8 cellular contexts compared by ENCODE assay signal in genomic region chr11:29159552-29160465, GRCh38.
DNase-seq lines count a peak whose midpoint lies in the region; ATAC-seq, FAIRE-seq and TF ChIP-seq lines count a peak whose summit lies in the region.

No MANE protein-coding gene starts in this region.

- peak; percentile 82 for ATAC-seq in HG03354 (IDR thresholded peaks at IDR 0.05; ENCODE audit: poor library complexity, severe bottlenecking, unreplicated experiment)

- no peak overlapping the region for H3K4me3 Mint-ChIP-seq in activated CD4-positive, alpha-beta T cell treated with anti-CD3 and anti-CD28 coated beads, Interleukin-2, amount 10 ng/mL, durations not matched to agents 24 days and 14 days

- intact Hi-C loops in activated CD4-positive, alpha-beta T cell treated with anti-CD3 and anti-CD28 coated beads, Interleukin-2, amount 10 ng/mL, durations not matched to agents 24 days and 14 days (cut with micrococcal nuclease), result no loop called here

- no peaks in the 10 kb centered on the region for H3K4me1 Mint-ChIP-seq in activated CD4-positive, alpha-beta T cell treated with anti-CD3 and anti-CD28 coated beads, Interleukin-2, amount 10 ng/mL, durations not matched to agents 24 days and 14 days

- TF ChIP-seq CTCF in choroid plexus epithelial cell (conservative IDR thresholded peaks at IDR 0.05; ENCODE audit: low read depth, low read length), result peak; percentile 89

- DNase-seq in DMS53 (lab: John Stamatoyannopoulos, UW) (peak; percentile 79), GM19239 (ENCODE audit: insufficient read length, low spot score) (peak; percentile 1), NCI-H748 treated with DMSO at 0.1 percent for 48 hours (lab: John Stamatoyannopoulos, UW) (peak; percentile 44), choroid plexus epithelial cell (ENCODE audit: low read depth) (peak; percentile 88), mucosa of gallbladder (ENCODE audit: low spot score) (peak; percentile 25), DMS79 treated with DMSO at 0.1 percent for 48 hours (lab: John Stamatoyannopoulos, UW) (no peak)
- DNase-seq in activated CD4-positive, alpha-beta T cell treated with anti-CD3 and anti-CD28 coated beads, Interleukin-2, amount 10 ng/mL, durations not matched to agents 24 days and 14 days, result no peak

- no peak for FAIRE-seq in GM19239 (lab: Jason Lieb, UNC)

- no peak overlapping the region for H3K27ac Mint-ChIP-seq in activated CD4-positive, alpha-beta T cell treated with anti-CD3 and anti-CD28 coated beads, Interleukin-2, amount 10 ng/mL, durations not matched to agents 24 days and 14 days

- no peaks in the 10 kb centered on the region for H3K27me3 Mint-ChIP-seq in activated CD4-positive, alpha-beta T cell treated with anti-CD3 and anti-CD28 coated beads, Interleukin-2, amount 10 ng/mL, durations not matched to agents 24 days and 14 days

- H3K4me3 ChIP-seq in choroid plexus epithelial cell (ENCODE audit: low read depth, low read length), result no peak overlapping the region

- no peaks in the 10 kb centered on the region for H3K9me3 Mint-ChIP-seq in activated CD4-positive, alpha-beta T cell treated with anti-CD3 and anti-CD28 coated beads, Interleukin-2, amount 10 ng/mL, durations not matched to agents 24 days and 14 days

- no peaks in the 10 kb centered on the region for H3K36me3 Mint-ChIP-seq in activated CD4-positive, alpha-beta T cell treated with anti-CD3 and anti-CD28 coated beads, Interleukin-2, amount 10 ng/mL, durations not matched to agents 24 days and 14 days (ENCODE audit: low read depth)

Comparison
In these comparisons a context has a peak if more than half of its experiments do, and no peak if none do; other contexts are left out.
1. DNase-seq: peak in DMS53 (single experiment), GM19239 (single experiment), NCI-H748 treated with DMSO at 0.1 percent for 48 hours (single experiment), choroid plexus epithelial cell (single experiment) and mucosa of gallbladder (single experiment); none in DMS79 treated with DMSO at 0.1 percent for 48 hours (single experiment) and activated CD4-positive, alpha-beta T cell treated with anti-CD3 and anti-CD28 coated beads, Interleukin-2, amount 10 ng/mL, durations not matched to agents 24 days and 14 days (single experiment).